ENCODE assay signal across 2 cellular contexts in genomic region chr5:106882035-106882434, GRCh38.
TF ChIP-seq lines count a peak whose summit lies in the region.

No MANE protein-coding gene starts in this region.

TF ChIP-seq in HepG2, 621 proteins besides CTCF, POLR2A, EP300 and RAD21:
- peak; percentile 68; the same call in 1 of the 2 replicates for TF ChIP-seq NFE2L2 (IDR thresholded peaks at IDR 0.05; ENCODE audit: low read length)
- no peak for TF ChIP-seq KDM4B (CRISPR knock-in tag; IDR thresholded peaks at IDR 0.05)
- TF ChIP-seq MAFK (conservative IDR thresholded peaks at IDR 0.05 in 1 of 2, IDR thresholded peaks at IDR 0.05 in 1 of 2; ENCODE audit: low read length in 2 of 2): peak; percentile 85 to 90
- peak; percentile 84 for TF ChIP-seq MAFF (IDR thresholded peaks at IDR 0.05; ENCODE audit: low read depth, low read length)

TF ChIP-seq in H1, 55 proteins besides CTCF, POLR2A, EP300 and RAD21:
- no peak for TF ChIP-seq PHF8 (conservative IDR thresholded peaks at IDR 0.05; ENCODE audit: low read depth, low read length)
- no peak for TF ChIP-seq TBP (IDR thresholded peaks at IDR 0.05; ENCODE audit: low read depth, low read length)
- no peak for TF ChIP-seq SRF (IDR thresholded peaks at IDR 0.05; ENCODE audit: low read depth, low read length)
- TF ChIP-seq JUN (IDR thresholded peaks at IDR 0.05; ENCODE audit: low read depth, low read length): no peak
- no peak for TF ChIP-seq CHD1 (IDR thresholded peaks at IDR 0.05; ENCODE audit: low read depth, low read length)
- TF ChIP-seq NANOG (IDR thresholded peaks at IDR 0.05; ENCODE audit: insufficient read depth, low read depth, low read length, poor library complexity, severe bottlenecking): no peak
- TF ChIP-seq RXRA (IDR thresholded peaks at IDR 0.05; ENCODE audit: insufficient read depth, low read depth, low read length): no peak
- no peak for TF ChIP-seq SIN3A (conservative IDR thresholded peaks at IDR 0.05 in 1 of 2, IDR thresholded peaks at IDR 0.05 in 1 of 2; ENCODE audit: low read depth in 1 of 2, low read length in 2 of 2)
- no peak for TF ChIP-seq TAF1 (IDR thresholded peaks at IDR 0.05; ENCODE audit: low read depth, low read length)
- TF ChIP-seq SP2 (IDR thresholded peaks at IDR 0.05; ENCODE audit: low read length): no peak
- peak; percentile 73; the same call in 1 of the 2 replicates for TF ChIP-seq MAFK (IDR thresholded peaks at IDR 0.05; ENCODE audit: low read depth, low read length)
- TF ChIP-seq BACH1 (IDR thresholded peaks at IDR 0.05; ENCODE audit: low read length): peak; percentile 70
